1 cellular context compared by ENCODE assay signal in genomic region chr6:98039876-98040605, GRCh38.
TF ChIP-seq lines count a peak whose summit lies in the region.

No MANE protein-coding gene starts in this region.

TF ChIP-seq in HepG2, 621 proteins besides CTCF, POLR2A, EP300 and RAD21 (continued from another document):
- TF ChIP-seq CBX2 (IDR thresholded peaks at IDR 0.05; ENCODE audit: low read depth, low read length), result no peak
- TF ChIP-seq CBX2 (CRISPR knock-in tag; IDR thresholded peaks at IDR 0.05; ENCODE audit: low read depth), result no peak
- TF ChIP-seq ZNF138 (CRISPR knock-in tag; IDR thresholded peaks at IDR 0.05; ENCODE audit: low read depth), result no peak
- no peak for TF ChIP-seq ZBTB25 (CRISPR knock-in tag; IDR thresholded peaks at IDR 0.05)
- TF ChIP-seq ZNF737 (CRISPR knock-in tag; IDR thresholded peaks at IDR 0.05; ENCODE audit: borderline replicate concordance), result no peak
- no peak for TF ChIP-seq CENPX (CRISPR knock-in tag; IDR thresholded peaks at IDR 0.05)
- TF ChIP-seq ZBTB43 (CRISPR knock-in tag; conservative IDR thresholded peaks at IDR 0.05), result no peak
